ENCODE assay signal across 1 cellular context in genomic region chr2:97676620-97677019, GRCh38.
TF ChIP-seq lines count a peak whose summit lies in the region.

No MANE protein-coding gene starts in this region.

TF ChIP-seq in WTC11, 78 proteins besides CTCF, POLR2A, EP300 and RAD21:
- no peak for TF ChIP-seq ZNF671 (CRISPR knock-in tag; IDR thresholded peaks at IDR 0.05)
- TF ChIP-seq ZBTB21 (CRISPR knock-in tag; IDR thresholded peaks at IDR 0.05; ENCODE audit: borderline replicate concordance): no peak
- no peak for TF ChIP-seq ATF6 (CRISPR knock-in tag; IDR thresholded peaks at IDR 0.05)
- TF ChIP-seq ERG (CRISPR knock-in tag; IDR thresholded peaks at IDR 0.05): no peak
- TF ChIP-seq NFATC4 (CRISPR knock-in tag; IDR thresholded peaks at IDR 0.05): no peak
- no peak for TF ChIP-seq TP53 (CRISPR knock-in tag; IDR thresholded peaks at IDR 0.05)
- no peak for TF ChIP-seq IRF2 (CRISPR knock-in tag; IDR thresholded peaks at IDR 0.05; ENCODE audit: borderline replicate concordance, low read depth)
- no peak for TF ChIP-seq ETV6 (CRISPR knock-in tag; IDR thresholded peaks at IDR 0.05)
TF ChIP-seq in WTC11: peak in this region for 0.
